9 cellular contexts compared by ENCODE assay signal in genomic region chr12:9240004-9240635, GRCh38. TPM values are rescaled to one million over a fixed set of nuclear protein-coding genes. Genes with fewer than 3 reads are reported as not detected.
DNase-seq lines count a peak whose midpoint lies in the region; ATAC-seq, FAIRE-seq and TF ChIP-seq lines count a peak whose summit lies in the region.
"Not testable (repeated sequence)": the region's sequence is repeated elsewhere in the genome, so short reads cannot be mapped to it uniquely, and the experiment has no call there.
"Had no signal": no experiment of that assay in that cellular context is flagged by ENCODE, and none has a peak within 500 bp of the region (broad histone marks: within the 10 kb centered on the region; RNA-seq: fewer than 3 reads in every experiment).

No MANE protein-coding gene starts in this region.

- not testable (repeated sequence) for H3K27me3 ChIP-seq in GM12878 (replicated peaks in 1 of 2; ENCODE audit: control insufficient read depth in 2 of 2, insufficient read depth in 2 of 2, low read length in 1 of 2); naive thymus-derived CD4-positive, alpha-beta T cell (ENCODE audit: control insufficient read depth in 2 of 2, insufficient read depth in 2 of 2, low read length in 2 of 2); testis

- H3K36me3 ChIP-seq in GM12878 (ENCODE audit: control insufficient read depth in 2 of 2, insufficient read depth in 2 of 2, low read length in 1 of 2); naive thymus-derived CD4-positive, alpha-beta T cell (ENCODE audit: control insufficient read depth in 2 of 3, insufficient read depth in 3 of 3, low read length in 3 of 3); testis (ENCODE audit: low read depth, missing control alignments): not testable (repeated sequence)

- not testable (repeated sequence) for TF ChIP-seq EP300 in GM12878 (IDR thresholded peaks at IDR 0.05; ENCODE audit: borderline replicate concordance in 1 of 2, control insufficient read depth in 1 of 2, low read depth in 2 of 2, low read length in 2 of 2)

- TF ChIP-seq CTCF in GM12878 (IDR thresholded peaks at IDR 0.05 in 2 of 3, conservative IDR thresholded peaks at IDR 0.05 in 1 of 3; ENCODE audit: control insufficient read depth in 2 of 3, extremely low read depth in 1 of 3, insufficient read depth in 1 of 3, low read depth in 3 of 3, low read length in 3 of 3); glutamatergic neuron (IDR thresholded peaks at IDR 0.05; ENCODE audit: partially characterized antibody, unreplicated experiment); testis (IDR thresholded peaks at IDR 0.05): not testable (repeated sequence)

- not testable (repeated sequence) for H4K20me1 ChIP-seq in GM12878 (ENCODE audit: control insufficient read depth, insufficient read depth)

- WGBS in GM12878 (ENCODE audit: insufficient coverage, insufficient replicate concordance, low lambda C conversion rate, missing lambda C conversion rate) = 22% methylated on average over 30 of the region's 33 CpGs
- 8 to 11% methylated on average over 25 to 33 of the region's 33 CpGs for WGBS in testis, 2 donors

- ATAC-seq in GM12878 = not testable (repeated sequence)
- ATAC-seq in naive thymus-derived CD4-positive, alpha-beta T cell = peak; percentile 52

- SMC1A ChIA-PET in GM12878 (lab: Charles Lee; ENCODE audit: uncharacterized antibody, unreplicated experiment) = not testable (repeated sequence)

- POLR2A ChIA-PET in GM12878 (lab: Charles Lee); naive thymus-derived CD4-positive, alpha-beta T cell (lab: Charles Lee): not testable (repeated sequence)

- not testable (repeated sequence) for H3K4me1 Mint-ChIP-seq in glutamatergic neuron (ENCODE audit: low read depth, unreplicated experiment)
- H3K4me1 Mint-ChIP-seq in naive thymus-derived CD4-positive, alpha-beta T cell = peaks cover 5 to 14% (median 11%) of the 10 kb centered on the region in 7 donors

- H2AFZ ChIP-seq in GM12878 (ENCODE audit: control insufficient read depth, low read depth, low read length) = peak overlapping the region; percentile 47

- not testable (repeated sequence) for H3K9me3 ChIP-seq in GM12878 (replicated peaks; ENCODE audit: control insufficient read depth, insufficient read depth, low read length); naive thymus-derived CD4-positive, alpha-beta T cell (ENCODE audit: control insufficient read depth in 2 of 3, low read length in 3 of 3); testis

- intact Hi-C loops in GM12878 (cut with micrococcal nuclease; ENCODE audit: unreplicated experiment); naive thymus-derived CD4-positive, alpha-beta T cell (cut with micrococcal nuclease); testis (cut with DNase I; ENCODE audit: low total_unique reads): not testable (repeated sequence)

- not testable (repeated sequence) for H3K27ac Mint-ChIP-seq in glutamatergic neuron (ENCODE audit: unreplicated experiment)
- H3K27ac Mint-ChIP-seq in naive thymus-derived CD4-positive, alpha-beta T cell = peak overlapping the region; percentile 32 to 89 (median 71)

- CTCF ChIA-PET in GM12878 (lab: Yijun Ruan, JAX); naive thymus-derived CD4-positive, alpha-beta T cell (lab: Charles Lee): not testable (repeated sequence)

- H3K79me2 ChIP-seq in GM12878 (ENCODE audit: control insufficient read depth, insufficient read depth, low read length) = not testable (repeated sequence)

- not testable (repeated sequence) for H3K27ac ChIP-seq in GM12878 (ENCODE audit: control insufficient read depth, insufficient read depth); naive thymus-derived CD4-positive, alpha-beta T cell (ENCODE audit: low read depth, low read length)
- H3K27ac ChIP-seq in testis = peak overlapping the region in 1 of 2 donors; percentile 58

- H3K4me2 ChIP-seq in GM12878 (ENCODE audit: control insufficient read depth, insufficient read depth) = peak overlapping the region; percentile 64

- H3K9me3 Mint-ChIP-seq in glutamatergic neuron (ENCODE audit: unreplicated experiment); naive thymus-derived CD4-positive, alpha-beta T cell: not testable (repeated sequence)

- H3K4me3 Mint-ChIP-seq in glutamatergic neuron (ENCODE audit: unreplicated experiment) = peak overlapping the region; percentile 44
- H3K4me3 Mint-ChIP-seq in naive thymus-derived CD4-positive, alpha-beta T cell = peak overlapping the region; percentile 84 to 96 (median 89)

- FAIRE-seq in GM12878 (lab: Jason Lieb, UNC) = not testable (repeated sequence)

- not testable (repeated sequence) for H3K9ac ChIP-seq in GM12878 (ENCODE audit: control insufficient read depth, insufficient read depth, low read length)

- not testable (repeated sequence) for H3K4me1 ChIP-seq in GM12878 (ENCODE audit: control insufficient read depth, insufficient read depth, low read length); naive thymus-derived CD4-positive, alpha-beta T cell (ENCODE audit: control insufficient read depth in 2 of 2, insufficient read depth in 2 of 2, low read length in 2 of 2); testis

- TF ChIP-seq RAD21 in GM12878 (IDR thresholded peaks at IDR 0.05; ENCODE audit: insufficient read depth, low read depth, low read length) = not testable (repeated sequence)

- H3K4me3 ChIP-seq in GM12878 (peak overlapping the region; percentile 34; the same call in 1 of the 2 replicates), testis (peak overlapping the region; percentile 44 to 61)
- H3K4me3 ChIP-seq in naive thymus-derived CD4-positive, alpha-beta T cell (ENCODE audit: low read length) = peak overlapping the region; percentile 51

- H3K36me3 Mint-ChIP-seq in glutamatergic neuron (ENCODE audit: unreplicated experiment); naive thymus-derived CD4-positive, alpha-beta T cell: not testable (repeated sequence)

- not testable (repeated sequence) for H3K27me3 Mint-ChIP-seq in glutamatergic neuron (ENCODE audit: unreplicated experiment)
- peaks cover 0 to 38% (median 5%) of the 10 kb centered on the region in 5 donors for H3K27me3 Mint-ChIP-seq in naive thymus-derived CD4-positive, alpha-beta T cell

- DNase-seq in ELF-1 (ENCODE audit: low read depth, low spot score) (peak; percentile 27), T follicular helper cell (ENCODE audit: low read depth) (peak; percentile 14), testis (peak; percentile 23)
- DNase-seq in activated T-cell treated with anti-CD3 and anti-CD28 coated beads, Interleukin-2, amount 50 U/mL, for 1 hour = peak; percentile 45
- DNase-seq in GM12878 (ENCODE audit: low read depth, low spot score); glutamatergic neuron: not testable (repeated sequence)
- DNase-seq in naive thymus-derived CD4-positive, alpha-beta T cell = peak in 7 of 9 donors; percentile 1 to 23 (median 12)
- DNase-seq in stimulated activated CD4-positive, alpha-beta T cell treated with anti-CD3 and anti-CD28 coated beads, Interleukin-1b, Interleukin-23, amount 100 ng/mL, for 48 hours = peak; percentile 34

- in situ Hi-C loops in GM12878 (cut with MboI) = not testable (repeated sequence)

- RAD21 ChIA-PET in GM12878 (lab: Charles Lee; ENCODE audit: unreplicated experiment) = not testable (repeated sequence)

- not testable (repeated sequence) for TF ChIP-seq POLR2A in GM12878 (IDR thresholded peaks at IDR 0.05; ENCODE audit: low read depth, low read length); testis (IDR thresholded peaks at IDR 0.05)

- BruUV-seq in GM12878 (replicated peaks; lab: Mats Ljungman, UMichigan) = not testable (repeated sequence)

RNA-seq across cellular contexts. Expression of gene PZP, which starts 31.9 kb away (rescaled TPM):
- total RNA-seq in GM12878 (2013; cell fraction: nucleolus; rRNA removed) = not detected in 2 replicates
- total RNA-seq in GM12878 (2014; rRNA removed) (not detected in 2 replicates), GM12878 (2014; rRNA removed; fragmentation: Illumina TruSeq; extraction: Trizol) (not detected in 2 replicates), GM12878 (2021) (not detected in 2 replicates), glutamatergic neuron (ENCODE audit: unreplicated experiment) (not detected), testis (1 to 10 TPM; 4.6 to 6.5 TPM)
- not detected for polyA plus RNA-seq in GM12878 (2011; ENCODE audit: low read depth)
- polyA plus RNA-seq in GM12878 (2011; rRNA removed) (not detected in 2 replicates), GM12878 (2014; fragmentation: Illumina TruSeq; extraction: Trizol) (not detected in 2 replicates), GM12878 (2014; fragmentation: Nextera tagmentation; extraction: Ambion mirVana) (not detected), GM12878 (2014; rRNA removed) (not detected in 2 replicates), GM12878 (2016; fragmentation: Nextera tagmentation; extraction: Ambion mirVana) (not detected), testis (ENCODE audit: insufficient read depth, low read depth, low replicate concordance) (10.7 TPM)
- polyA plus RNA-seq in GM12878 (2011; cell fraction: cytosol; rRNA removed) = not detected in 2 replicates
- polyA plus RNA-seq in GM12878 (2011; cell fraction: nucleus; rRNA removed) = not detected in 2 replicates
- polyA plus RNA-seq in GM12878 (2012) = not detected in 2 replicates
- not detected in 2 replicates for polyA minus RNA-seq in GM12878 (2011; rRNA and poly(A)+ RNA removed)
- polyA minus RNA-seq in GM12878 (2011; cell fraction: cytosol; rRNA and poly(A)+ RNA removed) = not detected in 2 replicates
- polyA minus RNA-seq in GM12878 (2011; cell fraction: nucleus; rRNA and poly(A)+ RNA removed) = not detected in 2 replicates
- not detected for total RNA-seq in naive thymus-derived CD4-positive, alpha-beta T cell
- polyA plus RNA-seq in naive thymus-derived CD4-positive, alpha-beta T cell = not detected
- total RNA-seq: H1 had no signal
